27 cellular contexts compared by ENCODE assay signal in genomic region chr15:29538110-29538509, GRCh38.
DNase-seq lines count a peak whose midpoint lies in the region; ATAC-seq and TF ChIP-seq lines count a peak whose summit lies in the region.
"Had no signal": no experiment of that assay in that cellular context is flagged by ENCODE, and none has a peak within 500 bp of the region (broad histone marks: within the 10 kb centered on the region; RNA-seq: fewer than 3 reads in every experiment).

No MANE protein-coding gene starts in this region.

- no peak for ATAC-seq in right lobe of liver
- ATAC-seq: activated T-cell treated with anti-CD3 and anti-CD28 coated beads, Interleukin-2, amount 50 U/mL, for 72 hours; Right ventricle myocardium inferior had no signal

- TF ChIP-seq POLR2A in right lobe of liver (IDR thresholded peaks at IDR 0.05), result no peak

- TF ChIP-seq CTCF in right lobe of liver (IDR thresholded peaks at IDR 0.05), result no peak

- no peaks in the 10 kb centered on the region for H3K9me3 ChIP-seq in right lobe of liver
- H3K9me3 ChIP-seq: HAP-1, right atrium auricular region, uterus had no signal

- no peaks in the 10 kb centered on the region for H3K4me1 ChIP-seq in right lobe of liver
- H3K4me1 ChIP-seq: HAP-1, uterus had no signal

- no peak overlapping the region for H3K27ac ChIP-seq in right lobe of liver
- H3K27ac ChIP-seq: dorsolateral prefrontal cortex, epithelial cell of prostate, right atrium auricular region, uterus had no signal

- H3K27me3 ChIP-seq in right lobe of liver, result no peaks in the 10 kb centered on the region
- H3K27me3 ChIP-seq: dorsolateral prefrontal cortex, right atrium auricular region, uterus had no signal

- H3K4me3 ChIP-seq in right lobe of liver, result no peak overlapping the region
- H3K4me3 ChIP-seq: dorsolateral prefrontal cortex, HAP-1, lung, right atrium auricular region, uterus had no signal

- 32% methylated on average over 3 of the region's 3 CpGs for WGBS in right lobe of liver (ENCODE audit: insufficient coverage, low coverage, low lambda C conversion rate, missing lambda C conversion rate)

- in situ Hi-C loops in Caki2 (cut with HindIII; ENCODE audit: low pct_unique_long_range_greater_than_20kb, low sequenced_read_pairs), result no loop called here

- intact Hi-C loops in right lobe of liver (cut with DNase I), result no loop called here

- peak; percentile 16 for DNase-seq in Caki2 (ENCODE audit: low read depth)
- DNase-seq in NCI-H2029 (lab: John Stamatoyannopoulos, UW), result peak; percentile 7
- DNase-seq in cerebellum (ENCODE audit: low spot score), result peak; percentile 21
- DNase-seq in mucosa of gallbladder (ENCODE audit: low spot score), result peak; percentile 25
- no peak for DNase-seq in right lobe of liver
- DNase-seq in COR-L47 (lab: John Stamatoyannopoulos, UW), result no peak
- no peak for DNase-seq in hippocampal formation (lab: John Stamatoyannopoulos, UW)
- DNase-seq in SW 1271 (lab: John Stamatoyannopoulos, UW), result no peak
- DNase-seq: ACHN; activated CD4-positive, alpha-beta T cell treated with anti-CD3 and anti-CD28 coated beads, Interleukin-2, amount 10 ng/mL, durations not matched to agents 24 days and 14 days; activated naive CD4-positive, alpha-beta T cell treated with anti-CD3 and anti-CD28 coated beads, Interleukin-2, amount 50 U/mL, for 16 hours; activated T-cell treated with anti-CD3 and anti-CD28 coated beads, Interleukin-2, amount 50 U/mL, for 72 hours; C1 segment of cervical spinal cord; caudate nucleus; dorsolateral prefrontal cortex; foreskin fibroblast; GF-D8; MM.1S; NCI-H1436 treated with DMSO at 0.1 percent for 48 hours; NCI-H748 treated with DMSO at 0.1 percent for 48 hours; occipital lobe; uterus had no signal

- no peaks in the 10 kb centered on the region for H3K36me3 ChIP-seq in right lobe of liver
- H3K36me3 ChIP-seq: HAP-1, right atrium auricular region, uterus had no signal

Comparison
In these comparisons a context has a peak if more than half of its experiments do, and no peak if none do; other contexts are left out.
1. DNase-seq: peak in Caki2 (single experiment), NCI-H2029 (single experiment), cerebellum (single experiment) and mucosa of gallbladder (single experiment); none in right lobe of liver (0 of 3), COR-L47 (single experiment), hippocampal formation (0 of 2) and SW 1271 (0 of 2).